ENCODE assay signal across 2 cellular contexts in the genomic region with DNA sequence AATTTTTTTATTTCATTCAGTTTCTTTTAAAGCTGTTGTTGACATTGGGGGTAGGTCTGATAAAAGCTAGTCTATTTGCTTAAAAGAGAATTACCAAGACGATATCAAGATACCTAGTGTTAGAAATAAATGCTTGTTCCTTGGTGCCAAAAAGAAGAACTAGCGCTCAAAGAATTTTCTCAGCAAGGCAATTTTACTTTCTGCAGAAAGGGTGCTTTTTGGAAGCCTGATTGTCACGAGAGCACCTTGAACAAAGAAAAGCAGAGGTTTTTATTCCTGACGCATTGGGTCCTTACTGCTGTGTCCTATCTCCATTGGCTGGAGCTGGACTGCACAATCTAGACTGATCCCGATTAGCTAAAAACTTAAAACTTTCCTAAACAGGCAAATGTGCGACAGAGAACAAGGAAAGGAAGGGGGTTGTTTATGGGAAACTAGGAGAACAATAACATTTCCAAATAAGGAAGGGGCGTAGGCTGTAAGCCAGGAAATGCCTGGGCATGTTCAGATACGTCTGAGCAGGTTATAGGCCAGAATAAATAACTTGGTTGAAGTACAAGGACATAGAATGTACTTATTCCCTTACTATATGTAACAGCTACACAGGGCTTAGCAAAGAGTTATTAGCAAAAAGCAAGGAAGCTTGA.
TF ChIP-seq lines count a peak whose summit lies in the region.

No MANE protein-coding gene starts in this region.

TF ChIP-seq in HepG2, 621 proteins besides CTCF, POLR2A, EP300 and RAD21:
- no peak for TF ChIP-seq ZNF788 (CRISPR knock-in tag; IDR thresholded peaks at IDR 0.05; ENCODE audit: borderline replicate concordance)
- no peak for TF ChIP-seq JARID2 (CRISPR knock-in tag; IDR thresholded peaks at IDR 0.05; ENCODE audit: insufficient replicate concordance)
- TF ChIP-seq RXRA (CRISPR knock-in tag; IDR thresholded peaks at IDR 0.05): no peak
- no peak for TF ChIP-seq TCF7L2 (IDR thresholded peaks at IDR 0.05; ENCODE audit: low read depth, low read length)
- TF ChIP-seq GTF2F1 (IDR thresholded peaks at IDR 0.05; ENCODE audit: low read length): no peak
- no peak for TF ChIP-seq RBAK (CRISPR knock-in tag; IDR thresholded peaks at IDR 0.05)
- TF ChIP-seq ZNF562 (CRISPR knock-in tag; IDR thresholded peaks at IDR 0.05; ENCODE audit: borderline replicate concordance): peak; percentile 90; the same call in 1 of the 2 replicates

TF ChIP-seq in K562, 482 proteins besides CTCF, POLR2A, EP300 and RAD21:
- TF ChIP-seq ARID3B (CRISPR knock-in tag; IDR thresholded peaks at IDR 0.05; ENCODE audit: borderline replicate concordance) (no peak), ZNF184 (CRISPR knock-in tag; IDR thresholded peaks at IDR 0.05) (no peak), TRIM28 (IDR thresholded peaks at IDR 0.05) (peak; percentile 81), FOXA3 (CRISPR knock-in tag; conservative IDR thresholded peaks at IDR 0.05 in 1 of 2, IDR thresholded peaks at IDR 0.05 in 1 of 2) (no peak), ZNF561 (CRISPR knock-in tag; conservative IDR thresholded peaks at IDR 0.05) (0 out of 2 replicates have a peak, but pooled peaks have one; percentile 67), ZFP30 (CRISPR knock-in tag; IDR thresholded peaks at IDR 0.05; ENCODE audit: borderline replicate concordance) (no peak), NFE2 (IDR thresholded peaks at IDR 0.05; ENCODE audit: low read depth) (no peak), ZC3H4 (CRISPR knock-in tag; IDR thresholded peaks at IDR 0.05; ENCODE audit: borderline replicate concordance) (no peak), CAMTA2 (CRISPR knock-in tag; conservative IDR thresholded peaks at IDR 0.05) (no peak), ZNF766 (CRISPR knock-in tag; conservative IDR thresholded peaks at IDR 0.05) (no peak), ZBTB49 (CRISPR knock-in tag; IDR thresholded peaks at IDR 0.05; ENCODE audit: borderline replicate concordance) (no peak), CBX5 (IDR thresholded peaks at IDR 0.05; ENCODE audit: borderline replicate concordance, low read depth) (peak; percentile 83), CBX3 (IDR thresholded peaks at IDR 0.05; ENCODE audit: borderline replicate concordance in 1 of 2, low read length in 2 of 2) (peak in 1 of 2 experiments; percentile 92; a peak in 2 of 3 replicates), XRCC3 (IDR thresholded peaks at IDR 0.05) (peak; percentile 22; the same call in 1 of the 2 replicates), MED1 (CRISPR knock-in tag; IDR thresholded peaks at IDR 0.05; ENCODE audit: borderline replicate concordance) (no peak), ZBTB8A (IDR thresholded peaks at IDR 0.05; ENCODE audit: partially characterized antibody) (no peak), FOXJ2 (tag; IDR thresholded peaks at IDR 0.05) (no peak)
- TF ChIP-seq, protein P1, sequence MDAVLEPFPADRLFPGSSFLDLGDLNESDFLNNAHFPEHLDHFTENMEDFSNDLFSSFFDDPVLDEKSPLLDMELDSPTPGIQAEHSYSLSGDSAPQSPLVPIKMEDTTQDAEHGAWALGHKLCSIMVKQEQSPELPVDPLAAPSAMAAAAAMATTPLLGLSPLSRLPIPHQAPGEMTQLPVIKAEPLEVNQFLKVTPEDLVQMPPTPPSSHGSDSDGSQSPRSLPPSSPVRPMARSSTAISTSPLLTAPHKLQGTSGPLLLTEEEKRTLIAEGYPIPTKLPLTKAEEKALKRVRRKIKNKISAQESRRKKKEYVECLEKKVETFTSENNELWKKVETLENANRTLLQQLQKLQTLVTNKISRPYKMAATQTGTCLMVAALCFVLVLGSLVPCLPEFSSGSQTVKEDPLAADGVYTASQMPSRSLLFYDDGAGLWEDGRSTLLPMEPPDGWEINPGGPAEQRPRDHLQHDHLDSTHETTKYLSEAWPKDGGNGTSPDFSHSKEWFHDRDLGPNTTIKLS (IDR thresholded peaks at IDR 0.05; ENCODE audit: borderline replicate concordance, low read depth): no peak
- TF ChIP-seq, protein P2, sequence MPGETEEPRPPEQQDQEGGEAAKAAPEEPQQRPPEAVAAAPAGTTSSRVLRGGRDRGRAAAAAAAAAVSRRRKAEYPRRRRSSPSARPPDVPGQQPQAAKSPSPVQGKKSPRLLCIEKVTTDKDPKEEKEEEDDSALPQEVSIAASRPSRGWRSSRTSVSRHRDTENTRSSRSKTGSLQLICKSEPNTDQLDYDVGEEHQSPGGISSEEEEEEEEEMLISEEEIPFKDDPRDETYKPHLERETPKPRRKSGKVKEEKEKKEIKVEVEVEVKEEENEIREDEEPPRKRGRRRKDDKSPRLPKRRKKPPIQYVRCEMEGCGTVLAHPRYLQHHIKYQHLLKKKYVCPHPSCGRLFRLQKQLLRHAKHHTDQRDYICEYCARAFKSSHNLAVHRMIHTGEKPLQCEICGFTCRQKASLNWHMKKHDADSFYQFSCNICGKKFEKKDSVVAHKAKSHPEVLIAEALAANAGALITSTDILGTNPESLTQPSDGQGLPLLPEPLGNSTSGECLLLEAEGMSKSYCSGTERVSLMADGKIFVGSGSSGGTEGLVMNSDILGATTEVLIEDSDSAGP (CRISPR knock-in tag; IDR thresholded peaks at IDR 0.05): no peak
- TF ChIP-seq, protein P3, sequence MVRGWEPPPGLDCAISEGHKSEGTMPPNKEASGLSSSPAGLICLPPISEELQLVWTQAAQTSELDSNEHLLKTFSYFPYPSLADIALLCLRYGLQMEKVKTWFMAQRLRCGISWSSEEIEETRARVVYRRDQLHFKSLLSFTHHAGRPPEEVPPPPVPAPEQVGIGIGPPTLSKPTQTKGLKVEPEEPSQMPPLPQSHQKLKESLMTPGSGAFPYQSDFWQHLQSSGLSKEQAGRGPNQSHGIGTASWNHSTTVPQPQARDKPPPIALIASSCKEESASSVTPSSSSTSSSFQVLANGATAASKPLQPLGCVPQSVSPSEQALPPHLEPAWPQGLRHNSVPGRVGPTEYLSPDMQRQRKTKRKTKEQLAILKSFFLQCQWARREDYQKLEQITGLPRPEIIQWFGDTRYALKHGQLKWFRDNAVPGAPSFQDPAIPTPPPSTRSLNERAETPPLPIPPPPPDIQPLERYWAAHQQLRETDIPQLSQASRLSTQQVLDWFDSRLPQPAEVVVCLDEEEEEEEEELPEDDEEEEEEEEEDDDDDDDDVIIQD (CRISPR knock-in tag; IDR thresholded peaks at IDR 0.05): no peak
- TF ChIP-seq, protein P4, sequence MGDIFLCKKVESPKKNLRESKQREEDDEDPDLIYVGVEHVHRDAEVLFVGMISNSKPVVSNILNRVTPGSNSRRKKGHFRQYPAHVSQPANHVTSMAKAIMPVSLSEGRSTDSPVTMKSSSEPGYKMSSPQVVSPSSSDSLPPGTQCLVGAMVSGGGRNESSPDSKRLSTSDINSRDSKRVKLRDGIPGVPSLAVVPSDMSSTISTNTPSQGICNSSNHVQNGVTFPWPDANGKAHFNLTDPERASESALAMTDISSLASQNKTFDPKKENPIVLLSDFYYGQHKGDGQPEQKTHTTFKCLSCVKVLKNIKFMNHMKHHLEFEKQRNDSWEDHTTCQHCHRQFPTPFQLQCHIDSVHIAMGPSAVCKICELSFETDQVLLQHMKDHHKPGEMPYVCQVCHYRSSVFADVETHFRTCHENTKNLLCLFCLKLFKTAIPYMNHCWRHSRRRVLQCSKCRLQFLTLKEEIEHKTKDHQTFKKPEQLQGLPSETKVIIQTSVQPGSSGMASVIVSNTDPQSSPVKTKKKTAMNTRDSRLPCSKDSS (IDR thresholded peaks at IDR 0.05; ENCODE audit: low read depth, partially characterized antibody): peak; percentile 90
TF ChIP-seq in K562: peak in this region for 6.
